ENCODE assay signal across 8 cellular contexts in genomic region chr17:68085751-68086445, GRCh38. TPM values are rescaled to one million over a fixed set of nuclear protein-coding genes. Genes with fewer than 3 reads are reported as not detected.
DNase-seq lines count a peak whose midpoint lies in the region; ATAC-seq and TF ChIP-seq lines count a peak whose summit lies in the region.

No MANE protein-coding gene starts in this region.

- H3T11ph ChIP-seq in H9 (ENCODE audit: low read length): no peak overlapping the region

- H2BK5ac ChIP-seq in H9 (ENCODE audit: insufficient read length, low read length): no peak overlapping the region

- no peak overlapping the region for H4K8ac ChIP-seq in H9 (replicated peaks; ENCODE audit: insufficient read length, low read depth, low read length)

- H3K4ac ChIP-seq in H9 (ENCODE audit: low read depth, low read length): no peak overlapping the region

- H4K5ac ChIP-seq in H9 (ENCODE audit: insufficient read length, low read depth, low read length): no peak overlapping the region

- peaks cover 8% of the 10 kb centered on the region for H3K9me3 Mint-ChIP-seq in activated T-cell treated with anti-CD3 and anti-CD28 coated beads, Interleukin-2, amount 50 U/mL, for 24 hours
- H3K9me3 Mint-ChIP-seq in stimulated activated memory B cell treated with anti-CD40 and anti-IgM and Interleukin-4, amounts not matched to agents 10 μg/mL and 1 μg/mL and 100 μg/mL, for 72 hours: no peaks in the 10 kb centered on the region
- peaks cover 0 to 7% of the 10 kb centered on the region in 2 experiments; a peak in 2 of 5 replicates for H3K9me3 Mint-ChIP-seq in H9

- H3K14ac ChIP-seq in H9 (ENCODE audit: insufficient read depth, low read length): no peak overlapping the region

- H3K36me3 Mint-ChIP-seq in activated T-cell treated with anti-CD3 and anti-CD28 coated beads, Interleukin-2, amount 50 U/mL, for 24 hours (ENCODE audit: low read depth): no peaks in the 10 kb centered on the region
- H3K36me3 Mint-ChIP-seq in stimulated activated memory B cell treated with anti-CD40 and anti-IgM and Interleukin-4, amounts not matched to agents 10 μg/mL and 1 μg/mL and 100 μg/mL, for 72 hours: no peaks in the 10 kb centered on the region
- H3K36me3 Mint-ChIP-seq in H9 (ENCODE audit: insufficient read depth in 1 of 3, low read depth in 3 of 3): no peaks in the 10 kb centered on the region

- in situ Hi-C loops in G401 (cut with HindIII; ENCODE audit: low sequenced_read_pairs): no loop called here

- peaks cover 40% of the 10 kb centered on the region for H3K4me1 Mint-ChIP-seq in activated T-cell treated with anti-CD3 and anti-CD28 coated beads, Interleukin-2, amount 50 U/mL, for 24 hours (ENCODE audit: low read depth)
- H3K4me1 Mint-ChIP-seq in stimulated activated memory B cell treated with anti-CD40 and anti-IgM and Interleukin-4, amounts not matched to agents 10 μg/mL and 1 μg/mL and 100 μg/mL, for 72 hours: peaks cover 43% of the 10 kb centered on the region
- H3K4me1 Mint-ChIP-seq in H9: peaks cover 12 to 17% of the 10 kb centered on the region in 2 experiments

- no peak overlapping the region for H2BK120ac ChIP-seq in H9 (ENCODE audit: low read depth, low read length, poor library complexity, severe bottlenecking)

- peak overlapping the region; percentile 58; the same call in 1 of the 2 replicates for H3K4me2 ChIP-seq in OCI-LY1 (ENCODE audit: low read length)
- H3K4me2 ChIP-seq in H9 (ENCODE audit: insufficient read depth, insufficient read length, low read length): no peak overlapping the region

- no peak overlapping the region for H3K56ac ChIP-seq in H9 (ENCODE audit: insufficient read length, low read depth, low read length)

- no peak overlapping the region for H2AK5ac ChIP-seq in H9 (ENCODE audit: insufficient read length, low read length)

- H3K4me1 ChIP-seq in OCI-LY1 (ENCODE audit: insufficient read depth, low read length, severe bottlenecking) (peaks cover 31% of the 10 kb centered on the region), H9 (ENCODE audit: insufficient read depth, low read length) (peaks cover 3% of the 10 kb centered on the region; the same call in 1 of the 2 replicates)

- H3F3A ChIP-seq in OCI-LY1 (ENCODE audit: insufficient read depth, low read length): no peaks in the 10 kb centered on the region

- H3K9me3 ChIP-seq in OCI-LY1 (ENCODE audit: low read length): no peaks in the 10 kb centered on the region
- H3K9me3 ChIP-seq in H9 (ENCODE audit: control insufficient read depth, low read depth, low read length): no peaks in the 10 kb centered on the region

- peak overlapping the region; percentile 27 for H3K27ac Mint-ChIP-seq in activated T-cell treated with anti-CD3 and anti-CD28 coated beads, Interleukin-2, amount 50 U/mL, for 24 hours
- peak overlapping the region; percentile 92 for H3K27ac Mint-ChIP-seq in stimulated activated memory B cell treated with anti-CD40 and anti-IgM and Interleukin-4, amounts not matched to agents 10 μg/mL and 1 μg/mL and 100 μg/mL, for 72 hours
- H3K27ac Mint-ChIP-seq in H9: no peak overlapping the region; a peak in 1 of 7 replicates

- H3K23me2 ChIP-seq in H9 (ENCODE audit: insufficient read length, low read depth, low read length, poor library complexity, severe bottlenecking): no peaks in the 10 kb centered on the region

- no peak overlapping the region for H2BK20ac ChIP-seq in H9 (ENCODE audit: low read depth, low read length, poor library complexity, severe bottlenecking)

- H2BK12ac ChIP-seq in H9 (ENCODE audit: insufficient read length, low read depth, low read length): no peak overlapping the region

- peak overlapping the region; percentile 48 for H3K4me3 Mint-ChIP-seq in activated T-cell treated with anti-CD3 and anti-CD28 coated beads, Interleukin-2, amount 50 U/mL, for 24 hours
- H3K4me3 Mint-ChIP-seq in stimulated activated memory B cell treated with anti-CD40 and anti-IgM and Interleukin-4, amounts not matched to agents 10 μg/mL and 1 μg/mL and 100 μg/mL, for 72 hours: peak overlapping the region; percentile 12
- H3K4me3 Mint-ChIP-seq in H9: no peak overlapping the region

- H4K20me1 ChIP-seq in OCI-LY1 (ENCODE audit: insufficient read depth, low read length) (no peaks in the 10 kb centered on the region), H9 (ENCODE audit: control insufficient read depth, insufficient read depth, insufficient read length) (no peaks in the 10 kb centered on the region)

- no peak overlapping the region for H3K23ac ChIP-seq in H9 (ENCODE audit: insufficient read length, low read depth, low read length)

- no peaks in the 10 kb centered on the region for H3K27me3 ChIP-seq in OCI-LY1 (ENCODE audit: insufficient read depth, low read length)
- no peaks in the 10 kb centered on the region for H3K27me3 ChIP-seq in H9 (ENCODE audit: insufficient read depth, low read length)

- WGBS in H9 (ENCODE audit: extremely low coverage, insufficient read length, low lambda C conversion rate): no CpG with 5 or more reads among the region's 8 CpGs

- no peaks in the 10 kb centered on the region for H3K79me2 ChIP-seq in OCI-LY1 (ENCODE audit: insufficient read depth, low read length)
- no peaks in the 10 kb centered on the region for H3K79me2 ChIP-seq in H9 (ENCODE audit: insufficient read depth, low read length)

- no peak overlapping the region for H3K18ac ChIP-seq in H9 (ENCODE audit: insufficient read length, low read depth, low read length)

- H3K9ac ChIP-seq in OCI-LY1 (ENCODE audit: low read length): no peak overlapping the region; the same call in 1 of the 2 replicates
- no peak overlapping the region for H3K9ac ChIP-seq in H9 (ENCODE audit: extremely low read depth, insufficient read length, low read length)

- DNase-seq in activated T-cell treated with anti-CD3 and anti-CD28 coated beads, Interleukin-2, amount 50 U/mL, for 24 hours: no peak
- DNase-seq in activated T-cell treated with anti-CD3 and anti-CD28 coated beads for 4 hours (no peak), epithelial cell of proximal tubule (ENCODE audit: low read depth) (no peak), G401 (ENCODE audit: low spot score) (no peak), H9 (no peak)

- ATAC-seq in stimulated activated memory B cell treated with anti-CD40 and anti-IgM and Interleukin-4, amounts not matched to agents 10 μg/mL and 1 μg/mL and 100 μg/mL, for 72 hours: peak; percentile 83
- ATAC-seq in GM21529 (IDR thresholded peaks at IDR 0.05; ENCODE audit: unreplicated experiment): no peak

- H3K27ac ChIP-seq in OCI-LY1 (ENCODE audit: low read depth, low read length, poor library complexity, severe bottlenecking) (peak overlapping the region; percentile 95), H9 (ENCODE audit: insufficient read length, low read depth, low read length) (no peak overlapping the region)

- no peaks in the 10 kb centered on the region for H3K36me3 ChIP-seq in OCI-LY1 (ENCODE audit: insufficient read depth, low read length)

- H3K9me2 ChIP-seq in OCI-LY1 (ENCODE audit: low read depth, low read length): no peaks in the 10 kb centered on the region

- no peaks in the 10 kb centered on the region for H3K27me3 Mint-ChIP-seq in activated T-cell treated with anti-CD3 and anti-CD28 coated beads, Interleukin-2, amount 50 U/mL, for 24 hours
- H3K27me3 Mint-ChIP-seq in stimulated activated memory B cell treated with anti-CD40 and anti-IgM and Interleukin-4, amounts not matched to agents 10 μg/mL and 1 μg/mL and 100 μg/mL, for 72 hours: no peaks in the 10 kb centered on the region
- H3K27me3 Mint-ChIP-seq in H9 (ENCODE audit: low read depth): no peaks in the 10 kb centered on the region; the same call in 1 of the 2 replicates

- no peak overlapping the region for H4K91ac ChIP-seq in H9 (ENCODE audit: insufficient read length, low read depth, low read length)

- H2BK15ac ChIP-seq in H9 (ENCODE audit: low read depth, low read length): no peak overlapping the region

- H3K79me1 ChIP-seq in H9 (ENCODE audit: insufficient read depth, low read depth, low read length, poor library complexity, severe bottlenecking): no peaks in the 10 kb centered on the region

- no peak overlapping the region for H3K4me3 ChIP-seq in OCI-LY1 (ENCODE audit: low read depth, low read length, poor library complexity, severe bottlenecking)
- peak overlapping the region; percentile 21 for H3K4me3 ChIP-seq in epithelial cell of proximal tubule (ENCODE audit: low read depth, low read length)

- H2AFZ ChIP-seq in OCI-LY1 (ENCODE audit: low read length): no peak overlapping the region
- no peak overlapping the region for H2AFZ ChIP-seq in H9 (ENCODE audit: low read length)

- TF ChIP-seq CTCF in OCI-LY1 (IDR thresholded peaks at IDR 0.05; ENCODE audit: low read length): no peak
- TF ChIP-seq CTCF in epithelial cell of proximal tubule (conservative IDR thresholded peaks at IDR 0.05; ENCODE audit: low read depth, low read length): no peak
- TF ChIP-seq CTCF in H9 (conservative IDR thresholded peaks at IDR 0.05): no peak

RNA-seq across cellular contexts. Expression of gene KPNA2, which starts 50.4 kb away (rescaled TPM):
- total RNA-seq in epithelial cell of proximal tubule (369 and 409 TPM in 2 replicates), H9 (2021) (432 and 437 TPM in 2 replicates)
- 148 and 199 TPM in 2 replicates for total RNA-seq in G401 (2014; rRNA removed; shearing (Covaris generic))

Comparison
In these comparisons a context has a peak if more than half of its experiments do, and no peak if none do; other contexts are left out.
1. H3K27ac Mint-ChIP-seq: peak in activated T-cell treated with anti-CD3 and anti-CD28 coated beads, Interleukin-2, amount 50 U/mL, for 24 hours (single experiment) and stimulated activated memory B cell treated with anti-CD40 and anti-IgM and Interleukin-4, amounts not matched to agents 10 μg/mL and 1 μg/mL and 100 μg/mL, for 72 hours (single experiment); none in H9 (0 of 3).
2. H3K4me3 Mint-ChIP-seq: peak in activated T-cell treated with anti-CD3 and anti-CD28 coated beads, Interleukin-2, amount 50 U/mL, for 24 hours (single experiment) and stimulated activated memory B cell treated with anti-CD40 and anti-IgM and Interleukin-4, amounts not matched to agents 10 μg/mL and 1 μg/mL and 100 μg/mL, for 72 hours (single experiment); none in H9 (0 of 2).